ENCODE assay signal across 8 cellular contexts in genomic region chr12:43758728-43759563, GRCh38.
DNase-seq lines count a peak whose midpoint lies in the region; ATAC-seq lines count a peak whose summit lies in the region.

TSS of gene IRAK4 (plus strand) at chr12:43758951. CDS start at chr12:43768112, 9,161 bp downstream.
TSS of gene PUS7L (minus strand) at chr12:43758790. CDS start at chr12:43755245, 3,545 bp downstream.

- peak; percentile 97 for ATAC-seq in GM21526 (IDR thresholded peaks at IDR 0.05; ENCODE audit: low FRiP score, unreplicated experiment)

- DNase-seq in DMS 273 treated with DMSO at 0.1 percent for 48 hours (lab: John Stamatoyannopoulos, UW) (peak; percentile 87), HuH-7.5 (ENCODE audit: low spot score) (peak; percentile 74), OCI-M1 (lab: John Stamatoyannopoulos, UW) (peak; percentile 99), activated T-cell treated with anti-CD3 and anti-CD28 coated beads for 24 hours (ENCODE audit: low read depth) (peak; percentile 93), epidermal melanocyte (ENCODE audit: insufficient read length, low spot score) (peak; percentile 89), middle frontal gyrus (ENCODE audit: extremely low spot score, low spot score) (peak; percentile 93)
- DNase-seq in stimulated activated CD8-positive, alpha-beta memory T cell treated with anti-CD3 and anti-CD28 coated beads, Interleukin-4, amount 100 ng/mL, for 1 hour (ENCODE audit: low read depth in 2 of 2, low spot score in 1 of 2), result peak; percentile 89 to 92

Comparison
In these comparisons a context has a peak if more than half of its experiments do, and no peak if none do; other contexts are left out.
1. Peak in every context shown above with its lines: DNase-seq and ATAC-seq.